18 cellular contexts compared by ENCODE assay signal in genomic region chr10:127216786-127217185, GRCh38. TPM values are rescaled to one million over a fixed set of nuclear protein-coding genes. Genes with fewer than 3 reads are reported as not detected.
DNase-seq lines count a peak whose midpoint lies in the region; ATAC-seq and TF ChIP-seq lines count a peak whose summit lies in the region.
"Had no signal": no experiment of that assay in that cellular context is flagged by ENCODE, and none has a peak within 500 bp of the region (broad histone marks: within the 10 kb centered on the region; RNA-seq: fewer than 3 reads in every experiment).

No MANE protein-coding gene starts in this region.

- TF ChIP-seq CTCF in RWPE2 (IDR thresholded peaks at IDR 0.05; ENCODE audit: poor library complexity, severe bottlenecking): no peak
- no peak for TF ChIP-seq CTCF in foreskin fibroblast (IDR thresholded peaks at IDR 0.05; ENCODE audit: low read depth, low read length)

- no peak overlapping the region for H3K27ac Mint-ChIP-seq in effector memory CD8-positive, alpha-beta T cell
- H3K27ac Mint-ChIP-seq: activated CD8-positive, alpha-beta T cell treated with anti-CD3 and anti-CD28 coated beads for 36 hours; activated naive CD8-positive, alpha-beta T cell treated with anti-CD3 and anti-CD28 coated beads, Interleukin-2, amount 50 U/mL, for 24 hours; activated T-cell treated with anti-CD3 and anti-CD28 coated beads, Interleukin-2, amount 50 U/mL, for 72 hours; nephron had no signal

- H3K9me3 Mint-ChIP-seq in effector memory CD8-positive, alpha-beta T cell: peaks cover 2 to 14% of the 10 kb centered on the region in 2 donors
- H3K9me3 Mint-ChIP-seq: activated CD8-positive, alpha-beta T cell treated with anti-CD3 and anti-CD28 coated beads for 36 hours; activated T-cell treated with anti-CD3 and anti-CD28 coated beads, Interleukin-2, amount 50 U/mL, for 72 hours had no signal

- H3K27me3 Mint-ChIP-seq in effector memory CD8-positive, alpha-beta T cell: peaks cover 5 to 41% of the 10 kb centered on the region in 2 donors

- DNase-seq in AG08395 (ENCODE audit: low spot score) (peak; percentile 32), H4 (ENCODE audit: low spot score) (peak; percentile 47), RWPE2 (ENCODE audit: low spot score) (no peak), foreskin fibroblast (peak; percentile 40 to 59), NCI-H187 (lab: John Stamatoyannopoulos, UW) (no peak), NCI-H1694 (lab: John Stamatoyannopoulos, UW) (no peak), NCI-H2196 treated with DMSO at 0.1 percent for 48 hours (lab: John Stamatoyannopoulos, UW; ENCODE audit: unreplicated experiment) (no peak)
- DNase-seq in effector memory CD8-positive, alpha-beta T cell: no peak
- DNase-seq: activated CD8-positive, alpha-beta T cell treated with anti-CD3 and anti-CD28 coated beads for 36 hours; activated naive CD8-positive, alpha-beta T cell treated with anti-CD3 and anti-CD28 coated beads, Interleukin-2, amount 50 U/mL, for 24 hours; activated T-cell treated with anti-CD3 and anti-CD28 coated beads, Interleukin-2, amount 50 U/mL, for 72 hours; COR-L47; GF-D8; GOT3; NCI-H187 treated with DMSO at 0.1 percent for 48 hours; NCI-H69 had no signal

- no peaks in the 10 kb centered on the region for H3K36me3 ChIP-seq in RWPE2 (ENCODE audit: low read depth)
- H3K36me3 ChIP-seq: vagina had no signal

- no peaks in the 10 kb centered on the region for H3K36me3 Mint-ChIP-seq in effector memory CD8-positive, alpha-beta T cell (ENCODE audit: insufficient read depth)

- no peaks in the 10 kb centered on the region for H3K4me1 Mint-ChIP-seq in effector memory CD8-positive, alpha-beta T cell (ENCODE audit: low read depth in 2 of 2)
- H3K4me1 Mint-ChIP-seq: activated naive CD8-positive, alpha-beta T cell treated with anti-CD3 and anti-CD28 coated beads, Interleukin-2, amount 50 U/mL, for 24 hours had no signal

- H3K27me3 ChIP-seq in RWPE2 (ENCODE audit: insufficient read depth, poor library complexity, severe bottlenecking): no peaks in the 10 kb centered on the region
- H3K27me3 ChIP-seq: vagina had no signal

- H3K9me3 ChIP-seq in RWPE2 (ENCODE audit: severe bottlenecking): no peaks in the 10 kb centered on the region
- H3K9me3 ChIP-seq: vagina had no signal

- peak; percentile 73 for ATAC-seq in RWPE2 (ENCODE audit: low read depth)
- no peak for ATAC-seq in effector memory CD8-positive, alpha-beta T cell (replicated peaks)
- ATAC-seq: activated CD8-positive, alpha-beta T cell treated with anti-CD3 and anti-CD28 coated beads for 36 hours; activated naive CD8-positive, alpha-beta T cell treated with anti-CD3 and anti-CD28 coated beads, Interleukin-2, amount 50 U/mL, for 24 hours; activated T-cell treated with anti-CD3 and anti-CD28 coated beads, Interleukin-2, amount 50 U/mL, for 72 hours had no signal

- no peak overlapping the region for H3K27ac ChIP-seq in RWPE2 (ENCODE audit: poor library complexity, severe bottlenecking)
- H3K27ac ChIP-seq: vagina had no signal

- no peak overlapping the region for H3K4me3 Mint-ChIP-seq in effector memory CD8-positive, alpha-beta T cell
- H3K4me3 Mint-ChIP-seq: activated CD8-positive, alpha-beta T cell treated with anti-CD3 and anti-CD28 coated beads for 36 hours; activated naive CD8-positive, alpha-beta T cell treated with anti-CD3 and anti-CD28 coated beads, Interleukin-2, amount 50 U/mL, for 24 hours; activated T-cell treated with anti-CD3 and anti-CD28 coated beads, Interleukin-2, amount 50 U/mL, for 72 hours; nephron had no signal

- no peak overlapping the region for H3K4me3 ChIP-seq in RWPE2 (ENCODE audit: severe bottlenecking)
- no peak overlapping the region for H3K4me3 ChIP-seq in foreskin fibroblast (ENCODE audit: low read depth in 1 of 2, low read length in 2 of 2)
- H3K4me3 ChIP-seq: vagina had no signal

- peaks cover 11% of the 10 kb centered on the region for H3K4me1 ChIP-seq in RWPE2 (ENCODE audit: insufficient read depth, poor library complexity, severe bottlenecking)
- H3K4me1 ChIP-seq: vagina had no signal

RNA-seq across cellular contexts. Expression of gene INSYN2A, which starts 20.4 kb away (rescaled TPM):
- 0.02 TPM in 1 of 2 replicates, not detected in the other for total RNA-seq in H4 (2014; rRNA removed; shearing (Covaris generic))
- total RNA-seq: activated CD8-positive, alpha-beta T cell treated with anti-CD3 and anti-CD28 coated beads for 36 hours; activated T-cell treated with anti-CD3 and anti-CD28 coated beads, Interleukin-2, amount 50 U/mL, for 72 hours had no signal

Comparison
In these comparisons a context has a peak if more than half of its experiments do, and no peak if none do; other contexts are left out.
1. DNase-seq: peak in AG08395 (single experiment), H4 (single experiment) and foreskin fibroblast (2 of 2); none in RWPE2 (single experiment), NCI-H187 (0 of 2), NCI-H1694 (single experiment), effector memory CD8-positive, alpha-beta T cell (0 of 3) and NCI-H2196 treated with DMSO at 0.1 percent for 48 hours (single experiment).